In genomic region chr14:64848239-64848638, GRCh38 we compare ENCODE assay signal across 26 cellular contexts.
DNase-seq lines count a peak whose midpoint lies in the region; ATAC-seq and TF ChIP-seq lines count a peak whose summit lies in the region.
"Had no signal": no experiment of that assay in that cellular context is flagged by ENCODE, and none has a peak within 500 bp of the region (broad histone marks: within the 10 kb centered on the region; RNA-seq: fewer than 3 reads in every experiment).

No MANE protein-coding gene starts in this region.

- H3K9me3 ChIP-seq in HEK293 (ENCODE audit: control insufficient read depth, insufficient read depth, low read depth, low read length) = no peaks in the 10 kb centered on the region
- H3K9me3 ChIP-seq: colonic mucosa, SJSA1, upper lobe of left lung had no signal

- DNase-seq in DMS79 (lab: John Stamatoyannopoulos, UW) = peak; percentile 41
- DNase-seq in DMS79 treated with DMSO at 0.1 percent for 48 hours (lab: John Stamatoyannopoulos, UW) = no peak
- peak; percentile 31 for DNase-seq in GM10248 (ENCODE audit: extremely low spot score)
- DNase-seq in erythroblast (lab: John Stamatoyannopoulos, UW) = peak; percentile 52 to 75
- no peak for DNase-seq in foreskin melanocyte
- DNase-seq in NCI-H1436 (lab: John Stamatoyannopoulos, UW) = no peak
- DNase-seq: activated CD4-positive, alpha-beta T cell treated with anti-CD3 and anti-CD28 coated beads, Interleukin-2, amount 10 ng/mL, durations not matched to agents 7 days and 5 days; activated T-cell treated with anti-CD3 and anti-CD28 coated beads, Interleukin-2, amount 50 U/mL, for 4 hours; Calu3; colonic mucosa; effector CD4-positive, alpha-beta T cell; glutamatergic neuron; KBM-7; mammary epithelial cell; NCI-H1092 treated with DMSO at 0.1 percent for 48 hours; NCI-H2081; NCI-H82; T-helper 9 cell; upper lobe of left lung had no signal

- H3K4me3 ChIP-seq in HEK293 (ENCODE audit: low read depth, low read length) = no peak overlapping the region
- H3K4me3 ChIP-seq: cardiac muscle cell, colonic mucosa, SJSA1, upper lobe of left lung had no signal

- no peak for ATAC-seq in HG03520 (IDR thresholded peaks at IDR 0.05; ENCODE audit: unreplicated experiment)
- ATAC-seq: stimulated activated memory B cell treated with anti-CD40 and anti-IgM and Interleukin-4, amounts not matched to agents 10 μg/mL and 1 μg/mL and 100 μg/mL, for 72 hours had no signal

- POLR2A ChIA-PET in GM10248 (lab: Yijun Ruan, JAX) = no interaction called here
- POLR2A ChIA-PET in HEK293 (lab: Yijun Ruan, JAX) = interaction anchor here (2.5 kb wide), 1 partner anchor 32 kb away, joined by 7 read pairs; the partner anchor contains the start of gene SPTB

- no peak for TF ChIP-seq CTCF in GM10248 (IDR thresholded peaks at IDR 0.05; ENCODE audit: control extremely low read depth, extremely low read depth, low read depth, missing control alignments)
- no peak for TF ChIP-seq CTCF in HEK293 (tag by site-specific recombination; IDR thresholded peaks at IDR 0.05)

- CTCF ChIA-PET in GM10248 (lab: Yijun Ruan, JAX) (interaction anchor here (0.8 to 2.2 kb wide), 5 partner anchors 14 to 43 kb away, joined by 3 to 13 read pairs (median 4); no protein-coding TSS in a partner anchor), HEK293 (lab: Yijun Ruan, JAX) (interaction anchor here (0.6 to 1.5 kb wide), 4 partner anchors 13 to 53 kb away, joined by 3 to 8 read pairs (median 4); no protein-coding TSS in a partner anchor)

- H3K4me1 ChIP-seq in HEK293 (ENCODE audit: control insufficient read depth, insufficient read depth, low read length) = no peaks in the 10 kb centered on the region
- H3K4me1 ChIP-seq: colonic mucosa, SJSA1, upper lobe of left lung had no signal

- H3K27ac ChIP-seq in HEK293 (ENCODE audit: extremely low read depth, low read depth, low read length) = no peak overlapping the region
- H3K27ac ChIP-seq: cardiac muscle cell, colonic mucosa, RWPE1, SJSA1, upper lobe of left lung, VCaP had no signal

- TF ChIP-seq POLR2A in erythroblast (IDR thresholded peaks at IDR 0.05; ENCODE audit: low read length) = no peak

- H3K36me3 ChIP-seq in HEK293 (ENCODE audit: control insufficient read depth in 2 of 2, insufficient read depth in 1 of 2, low read length in 2 of 2) = no peaks in the 10 kb centered on the region
- H3K36me3 ChIP-seq: cardiac muscle cell, colonic mucosa, SJSA1, upper lobe of left lung had no signal

TF ChIP-seq in HEK293, 187 proteins besides CTCF, POLR2A, EP300 and RAD21 (continues in another document):
- TF ChIP-seq ZFP37 (tag by site-specific recombination; IDR thresholded peaks at IDR 0.05) (no peak), ZNF623 (tag by site-specific recombination; IDR thresholded peaks at IDR 0.05) (no peak), ZBTB8A (tag by site-specific recombination; IDR thresholded peaks at IDR 0.05) (no peak), ZNF366 (tag by site-specific recombination; conservative IDR thresholded peaks at IDR 0.05) (no peak), ZNF174 (tag by site-specific recombination; IDR thresholded peaks at IDR 0.05) (no peak), ZNF629 (tag by site-specific recombination; IDR thresholded peaks at IDR 0.05) (peak; percentile 58), ZNF518A (tag by site-specific recombination; conservative IDR thresholded peaks at IDR 0.05; ENCODE audit: low read depth) (no peak), ZNF223 (tag by site-specific recombination; IDR thresholded peaks at IDR 0.05) (no peak), ZBTB21 (tag by site-specific recombination; IDR thresholded peaks at IDR 0.05) (0 out of 2 replicates have a peak, but pooled peaks have one; percentile 38), ZNF670 (tag by site-specific recombination; IDR thresholded peaks at IDR 0.05; ENCODE audit: low read depth) (no peak), ZNF580 (tag by site-specific recombination; IDR thresholded peaks at IDR 0.05) (no peak), ZNF677 (tag by site-specific recombination; IDR thresholded peaks at IDR 0.05) (no peak)
- TF ChIP-seq, protein P1, sequence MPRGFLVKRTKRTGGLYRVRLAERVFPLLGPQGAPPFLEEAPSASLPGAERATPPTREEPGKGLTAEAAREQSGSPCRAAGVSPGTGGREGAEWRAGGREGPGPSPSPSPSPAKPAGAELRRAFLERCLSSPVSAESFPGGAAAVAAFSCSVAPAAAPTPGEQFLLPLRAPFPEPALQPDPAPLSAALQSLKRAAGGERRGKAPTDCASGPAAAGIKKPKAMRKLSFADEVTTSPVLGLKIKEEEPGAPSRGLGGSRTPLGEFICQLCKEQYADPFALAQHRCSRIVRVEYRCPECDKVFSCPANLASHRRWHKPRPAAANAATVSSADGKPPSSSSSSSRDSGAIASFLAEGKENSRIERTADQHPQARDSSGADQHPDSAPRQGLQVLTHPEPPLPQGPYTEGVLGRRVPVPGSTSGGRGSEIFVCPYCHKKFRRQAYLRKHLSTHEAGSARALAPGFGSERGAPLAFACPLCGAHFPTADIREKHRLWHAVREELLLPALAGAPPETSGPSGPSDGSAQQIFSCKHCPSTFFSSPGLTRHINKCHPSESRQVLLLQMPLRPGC (tag by site-specific recombination; IDR thresholded peaks at IDR 0.05) = no peak
- TF ChIP-seq, protein P2, sequence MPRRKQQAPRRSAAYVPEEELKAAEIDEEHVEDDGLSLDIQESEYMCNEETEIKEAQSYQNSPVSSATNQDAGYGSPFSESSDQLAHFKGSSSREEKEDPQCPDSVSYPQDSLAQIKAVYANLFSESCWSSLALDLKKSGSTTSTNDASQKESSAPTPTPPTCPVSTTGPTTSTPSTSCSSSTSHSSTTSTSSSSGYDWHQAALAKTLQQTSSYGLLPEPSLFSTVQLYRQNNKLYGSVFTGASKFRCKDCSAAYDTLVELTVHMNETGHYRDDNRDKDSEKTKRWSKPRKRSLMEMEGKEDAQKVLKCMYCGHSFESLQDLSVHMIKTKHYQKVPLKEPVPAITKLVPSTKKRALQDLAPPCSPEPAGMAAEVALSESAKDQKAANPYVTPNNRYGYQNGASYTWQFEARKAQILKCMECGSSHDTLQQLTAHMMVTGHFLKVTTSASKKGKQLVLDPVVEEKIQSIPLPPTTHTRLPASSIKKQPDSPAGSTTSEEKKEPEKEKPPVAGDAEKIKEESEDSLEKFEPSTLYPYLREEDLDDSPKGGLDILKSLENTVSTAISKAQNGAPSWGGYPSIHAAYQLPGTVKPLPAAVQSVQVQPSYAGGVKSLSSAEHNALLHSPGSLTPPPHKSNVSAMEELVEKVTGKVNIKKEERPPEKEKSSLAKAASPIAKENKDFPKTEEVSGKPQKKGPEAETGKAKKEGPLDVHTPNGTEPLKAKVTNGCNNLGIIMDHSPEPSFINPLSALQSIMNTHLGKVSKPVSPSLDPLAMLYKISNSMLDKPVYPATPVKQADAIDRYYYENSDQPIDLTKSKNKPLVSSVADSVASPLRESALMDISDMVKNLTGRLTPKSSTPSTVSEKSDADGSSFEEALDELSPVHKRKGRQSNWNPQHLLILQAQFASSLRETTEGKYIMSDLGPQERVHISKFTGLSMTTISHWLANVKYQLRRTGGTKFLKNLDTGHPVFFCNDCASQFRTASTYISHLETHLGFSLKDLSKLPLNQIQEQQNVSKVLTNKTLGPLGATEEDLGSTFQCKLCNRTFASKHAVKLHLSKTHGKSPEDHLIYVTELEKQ (tag by site-specific recombination; IDR thresholded peaks at IDR 0.05; ENCODE audit: borderline replicate concordance) = no peak

Comparison
In these comparisons a context has a peak if more than half of its experiments do, and no peak if none do; other contexts are left out.
1. DNase-seq: peak in DMS79 (single experiment), GM10248 (single experiment) and erythroblast (2 of 2); none in DMS79 treated with DMSO at 0.1 percent for 48 hours (single experiment), foreskin melanocyte (single experiment) and NCI-H1436 (single experiment).